Comparison of ENCODE assay signal across 14 cellular contexts in genomic region chr15:85276508-85276907, GRCh38.
DNase-seq lines count a peak whose midpoint lies in the region; ATAC-seq and TF ChIP-seq lines count a peak whose summit lies in the region.
"Had no signal": no experiment of that assay in that cellular context is flagged by ENCODE, and none has a peak within 500 bp of the region (broad histone marks: within the 10 kb centered on the region; RNA-seq: fewer than 3 reads in every experiment).

No MANE protein-coding gene starts in this region.

- H3K36me3 ChIP-seq in HCT116 (ENCODE audit: control insufficient read depth in 1 of 2, insufficient read depth in 2 of 2, low read length in 2 of 2), result no peaks in the 10 kb centered on the region
- H3K36me3 ChIP-seq: BLaER1 treated with 17β-estradiol and CSF1 and Interleukin-3, amounts not matched to agents 10 nM and 100 nM; HAP-1 had no signal

- no peaks in the 10 kb centered on the region for H3K79me2 ChIP-seq in HCT116 (ENCODE audit: insufficient read depth, low read length)

- H3K4me2 ChIP-seq in HCT116 (ENCODE audit: low read length), result no peak overlapping the region
- H3K4me2 ChIP-seq: BLaER1 treated with 17β-estradiol and CSF1 and Interleukin-3, amounts not matched to agents 10 nM and 100 nM had no signal

- DNase-seq in HCT116 (ENCODE audit: low read depth, low spot score) (no peak), NCI-H1048 (lab: John Stamatoyannopoulos, UW) (peak; percentile 42), epithelial cell of esophagus (ENCODE audit: low read depth) (peak; percentile 67), renal cortical epithelial cell (ENCODE audit: low read depth) (peak; percentile 34), DMS53 (lab: John Stamatoyannopoulos, UW) (no peak)
- no peak for DNase-seq in activated CD4-positive, alpha-beta T cell treated with anti-CD3 and anti-CD28 coated beads for 48 hours
- DNase-seq: CD8-positive, alpha-beta T cell; DMS 273 treated with DMSO at 0.1 percent for 48 hours; GM23248; IMR-90 had no signal

- no peak for TF ChIP-seq POLR2A in HCT116 (IDR thresholded peaks at IDR 0.05; ENCODE audit: borderline replicate concordance, extremely low read depth, insufficient read depth, insufficient read length)

- RAD21 ChIA-PET in HCT116 (lab: Charles Lee; ENCODE audit: low non-redundant PET in 1 of 2, low total read pairs in 2 of 2, uncharacterized antibody in 2 of 2, unreplicated experiment in 2 of 2), result no interaction called here

- ATAC-seq in HCT116 (no peak), HG03039 (IDR thresholded peaks at IDR 0.05; ENCODE audit: unreplicated experiment) (no peak)
- ATAC-seq: CD8-positive, alpha-beta T cell had no signal

- no peaks in the 10 kb centered on the region for H3K27me3 ChIP-seq in HCT116 (ENCODE audit: insufficient read depth, low read length)
- H3K27me3 ChIP-seq: BLaER1 treated with 17β-estradiol and CSF1 and Interleukin-3, amounts not matched to agents 10 nM and 100 nM had no signal

- no peak for TF ChIP-seq RAD21 in HCT116 (IDR thresholded peaks at IDR 0.05; ENCODE audit: low read depth)

- TF ChIP-seq CTCF in HCT116 (IDR thresholded peaks at IDR 0.05 in 2 of 3, conservative IDR thresholded peaks at IDR 0.05 in 1 of 3; ENCODE audit: borderline replicate concordance in 1 of 3, insufficient read depth in 1 of 3, low read depth in 2 of 3, low read length in 2 of 3) (no peak), epithelial cell of esophagus (IDR thresholded peaks at IDR 0.05; ENCODE audit: insufficient read depth, low read depth, low read length, missing control alignments) (no peak)

- intact Hi-C loops in HCT116 (cut with micrococcal nuclease), result no loop called here

- POLR2A ChIA-PET in HCT116 (lab: Charles Lee), result no interaction called here

- CTCF ChIA-PET in HCT116 (lab: Charles Lee), result no interaction called here

- no peaks in the 10 kb centered on the region for H3K9me2 ChIP-seq in HCT116 (ENCODE audit: insufficient read depth)

- H3K4me3 ChIP-seq in HCT116 (replicated peaks in 1 of 2; ENCODE audit: low read depth in 1 of 2, low read length in 2 of 2), result no peak overlapping the region
- H3K4me3 ChIP-seq in epithelial cell of esophagus (ENCODE audit: low read length), result no peak overlapping the region
- H3K4me3 ChIP-seq: BLaER1 treated with 17β-estradiol and CSF1 and Interleukin-3, amounts not matched to agents 10 nM and 100 nM; GM23248; HAP-1 had no signal

- H3K27ac ChIP-seq in HCT116 (ENCODE audit: low read depth, low read length), result no peak overlapping the region
- H3K27ac ChIP-seq: BLaER1 treated with 17β-estradiol and CSF1 and Interleukin-3, amounts not matched to agents 10 nM and 100 nM; GM23248; HL-60 had no signal

- no peak overlapping the region for H3K9ac ChIP-seq in HCT116 (ENCODE audit: low read length)
- H3K9ac ChIP-seq: BLaER1 treated with 17β-estradiol and CSF1 and Interleukin-3, amounts not matched to agents 10 nM and 100 nM; GM23248 had no signal

- peak overlapping the region; percentile 68 for H2AFZ ChIP-seq in HCT116 (ENCODE audit: low read depth, low read length, poor library complexity, severe bottlenecking)
- H2AFZ ChIP-seq: GM23248 had no signal

- H4K20me1 ChIP-seq in HCT116 (ENCODE audit: insufficient read depth), result no peaks in the 10 kb centered on the region
- H4K20me1 ChIP-seq: BLaER1 treated with 17β-estradiol and CSF1 and Interleukin-3, amounts not matched to agents 10 nM and 100 nM had no signal

- no TSS peak for BruUV-seq in HCT116 (replicated peaks; lab: Mats Ljungman, UMichigan)

- H3K9me3 ChIP-seq in HCT116 (ENCODE audit: control insufficient read depth in 1 of 2, insufficient read depth in 1 of 2, low read depth in 1 of 2, low read length in 2 of 2), result no peaks in the 10 kb centered on the region
- H3K9me3 ChIP-seq: BLaER1 treated with 17β-estradiol and CSF1 and Interleukin-3, amounts not matched to agents 10 nM and 100 nM had no signal

- H3K4me1 ChIP-seq in HCT116 (ENCODE audit: control insufficient read depth in 1 of 2, insufficient read depth in 2 of 2, low read length in 2 of 2), result no peaks in the 10 kb centered on the region
- H3K4me1 ChIP-seq: BLaER1 treated with 17β-estradiol and CSF1 and Interleukin-3, amounts not matched to agents 10 nM and 100 nM; HAP-1 had no signal

TF ChIP-seq in HCT116, 20 proteins besides CTCF, POLR2A, EP300 and RAD21:
- no peak for TF ChIP-seq FOSL1 (IDR thresholded peaks at IDR 0.05; ENCODE audit: low read depth)

Comparison
In these comparisons a context has a peak if more than half of its experiments do, and no peak if none do; other contexts are left out.
1. DNase-seq: peak in NCI-H1048 (single experiment), epithelial cell of esophagus (single experiment) and renal cortical epithelial cell (single experiment); none in HCT116 (single experiment), DMS53 (single experiment) and activated CD4-positive, alpha-beta T cell treated with anti-CD3 and anti-CD28 coated beads for 48 hours (single experiment).